In the genomic region with DNA sequence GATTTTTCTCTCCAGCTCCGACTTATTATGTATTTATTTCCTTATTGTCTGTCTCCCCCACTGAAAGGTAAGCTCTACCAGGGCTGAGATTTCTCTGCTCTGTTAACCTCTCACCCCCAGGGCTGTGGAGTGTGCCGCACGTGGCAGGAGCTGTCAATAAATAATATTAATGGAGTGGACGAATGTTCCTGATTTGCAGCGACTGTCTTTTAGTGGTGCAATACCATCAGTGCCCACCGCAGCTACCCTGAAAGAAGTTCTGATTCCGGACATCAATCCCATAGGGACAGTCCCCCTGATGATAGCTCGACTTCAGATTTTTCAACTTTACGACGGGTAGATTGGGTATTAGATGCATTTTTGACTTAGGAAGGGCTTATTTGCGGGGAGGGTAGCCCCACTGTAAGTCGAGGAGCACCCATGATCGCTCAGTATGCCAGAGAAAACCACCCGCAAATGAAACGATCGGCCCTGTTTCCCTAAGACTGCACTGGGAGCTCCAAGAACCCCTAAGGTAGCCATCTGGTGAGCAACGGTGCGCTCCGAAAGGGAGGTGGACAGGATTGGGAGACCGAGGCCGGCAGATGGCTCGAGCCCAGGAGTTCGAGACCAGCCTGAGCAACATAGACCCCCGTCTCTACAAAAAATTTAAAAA, we compare ENCODE assay signal across 8 cellular contexts. TPM values are rescaled to one million over a fixed set of nuclear protein-coding genes. Genes with fewer than 3 reads are reported as not detected.
DNase-seq lines count a peak whose midpoint lies in the region; ATAC-seq and TF ChIP-seq lines count a peak whose summit lies in the region.

No MANE protein-coding gene starts in this region.

- H3K4me3 Mint-ChIP-seq in memory B cell: peak overlapping the region; percentile 84

- peak; percentile 13 for DNase-seq in DMS114 treated with DMSO at 0.1 percent for 48 hours (lab: John Stamatoyannopoulos, UW; ENCODE audit: unreplicated experiment)
- DNase-seq in Jurkat, Clone E6-1 (ENCODE audit: low read depth, low spot score): no peak
- DNase-seq in brain microvascular endothelial cell: no peak
- no peak for DNase-seq in memory B cell (ENCODE audit: low spot score in 2 of 2)
- DNase-seq in aorta: no peak
- DNase-seq in activated CD4-positive, CD25-positive, alpha-beta regulatory T cell treated with anti-CD3 and anti-CD28 coated beads, Interleukin-2, amount 50 U/mL, for 72 hours: no peak
- no peak for DNase-seq in NOMO-1 (lab: John Stamatoyannopoulos, UW; ENCODE audit: unreplicated experiment in 2 of 2)

- H3K36me3 ChIP-seq in brain microvascular endothelial cell (replicated peaks): no peaks in the 10 kb centered on the region
- no peaks in the 10 kb centered on the region for H3K36me3 ChIP-seq in aorta (ENCODE audit: control insufficient read depth in 1 of 2, insufficient read depth in 2 of 2, low read length in 1 of 2)

- 16 to 18% methylated on average over 24 of the region's 24 CpGs for WGBS in aorta, 2 donors

- H3K27me3 Mint-ChIP-seq in memory B cell: peaks cover 12% of the 10 kb centered on the region

- no peaks in the 10 kb centered on the region for H3K4me1 ChIP-seq in aorta (ENCODE audit: control insufficient read depth in 1 of 2, insufficient read depth in 2 of 2, low read length in 2 of 2)

- H3K27ac ChIP-seq in brain microvascular endothelial cell: no peak overlapping the region
- H3K27ac ChIP-seq in aorta (ENCODE audit: low read depth in 1 of 2, low read length in 2 of 2): no peak overlapping the region

- peak; percentile 27 for TF ChIP-seq CTCF in brain microvascular endothelial cell (IDR thresholded peaks at IDR 0.05; ENCODE audit: low read depth, low read length, missing control alignments)

- no peak for ATAC-seq in memory B cell (ENCODE audit: low read depth)
- no peak for ATAC-seq in aorta (ENCODE audit: low FRiP score)
- no peak for ATAC-seq in HG02642 (IDR thresholded peaks at IDR 0.05; ENCODE audit: poor library complexity, unreplicated experiment)

- peak overlapping the region; percentile 65 for H3K4me3 ChIP-seq in Jurkat, Clone E6-1 (ENCODE audit: low read length)
- peak overlapping the region; percentile 69 for H3K4me3 ChIP-seq in brain microvascular endothelial cell (ENCODE audit: low read depth, low read length)
- peak overlapping the region; percentile 52 to 98 for H3K4me3 ChIP-seq in aorta (ENCODE audit: low read length in 2 of 2)

- no peaks in the 10 kb centered on the region for H3K9me3 Mint-ChIP-seq in memory B cell

- H3K4me1 Mint-ChIP-seq in memory B cell: peaks cover 17% of the 10 kb centered on the region

- no peaks in the 10 kb centered on the region for H3K9me3 ChIP-seq in aorta (ENCODE audit: control insufficient read depth, low read length)

- in situ Hi-C loops in brain microvascular endothelial cell (cut with HindIII; ENCODE audit: low pct_ligation_motif_present, low sequenced_read_pairs): no loop called here

- H3K27ac Mint-ChIP-seq in memory B cell: peak overlapping the region; percentile 86

- H3K36me3 Mint-ChIP-seq in memory B cell: peaks cover 2% of the 10 kb centered on the region

- intact Hi-C loops in aorta (cut with DNase I): loop anchor here (1.0 to 10.0 kb wide), 2 partner anchors 83 to 255 kb away; no protein-coding TSS in a partner anchor

- H3K27me3 ChIP-seq in brain microvascular endothelial cell (replicated peaks) (no peaks in the 10 kb centered on the region), aorta (ENCODE audit: control insufficient read depth in 1 of 2, insufficient read depth in 2 of 2, low read length in 1 of 2) (no peaks in the 10 kb centered on the region)

RNA-seq across cellular contexts. Expression of a gene that starts 1.0 kb away (rescaled TPM):
- polyA plus RNA-seq in Jurkat, Clone E6-1 (2012; ENCODE audit: insufficient read depth, insufficient read length): 39.2 TPM
- 10 to 100 TPM; 27.0 to 29.4 TPM for total RNA-seq in aorta
- 10 to 100 TPM; 14.0 to 25.3 TPM for polyA plus RNA-seq in aorta
